ENCODE assay signal across 1 cellular context in the genomic region with DNA sequence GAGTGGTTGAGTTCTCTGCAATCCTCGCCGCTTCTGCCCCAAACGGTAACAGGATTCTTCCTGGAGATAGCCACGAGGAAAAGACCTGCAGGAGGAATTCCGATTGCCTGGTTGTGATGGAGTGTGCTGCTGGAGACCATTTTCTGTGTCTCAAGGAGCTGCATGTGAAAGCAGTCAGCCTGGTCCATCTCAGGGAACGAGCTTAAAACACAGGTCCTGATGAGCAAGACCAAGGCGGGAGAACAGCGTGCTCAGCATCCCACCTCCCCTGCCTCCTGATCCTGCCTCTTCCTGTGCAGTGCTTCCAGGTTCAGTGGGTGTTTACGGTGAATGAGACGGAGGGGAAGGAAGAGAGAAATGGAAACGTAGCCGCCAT.
TF ChIP-seq lines count a peak whose summit lies in the region.

No MANE protein-coding gene starts in this region.

TF ChIP-seq in H1, 55 proteins besides CTCF, POLR2A, EP300 and RAD21 (continued from another document):
- TF ChIP-seq, protein P1, sequence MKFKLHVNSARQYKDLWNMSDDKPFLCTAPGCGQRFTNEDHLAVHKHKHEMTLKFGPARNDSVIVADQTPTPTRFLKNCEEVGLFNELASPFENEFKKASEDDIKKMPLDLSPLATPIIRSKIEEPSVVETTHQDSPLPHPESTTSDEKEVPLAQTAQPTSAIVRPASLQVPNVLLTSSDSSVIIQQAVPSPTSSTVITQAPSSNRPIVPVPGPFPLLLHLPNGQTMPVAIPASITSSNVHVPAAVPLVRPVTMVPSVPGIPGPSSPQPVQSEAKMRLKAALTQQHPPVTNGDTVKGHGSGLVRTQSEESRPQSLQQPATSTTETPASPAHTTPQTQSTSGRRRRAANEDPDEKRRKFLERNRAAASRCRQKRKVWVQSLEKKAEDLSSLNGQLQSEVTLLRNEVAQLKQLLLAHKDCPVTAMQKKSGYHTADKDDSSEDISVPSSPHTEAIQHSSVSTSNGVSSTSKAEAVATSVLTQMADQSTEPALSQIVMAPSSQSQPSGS (IDR thresholded peaks at IDR 0.05; ENCODE audit: low read length), result no peak
- TF ChIP-seq RNF2 (IDR thresholded peaks at IDR 0.05; ENCODE audit: borderline replicate concordance, low read depth, low read length, missing control alignments, poor library complexity, severe bottlenecking) (no peak), TBP (IDR thresholded peaks at IDR 0.05; ENCODE audit: low read depth, low read length) (no peak), TAF1 (IDR thresholded peaks at IDR 0.05; ENCODE audit: low read depth, low read length) (no peak), SP2 (IDR thresholded peaks at IDR 0.05; ENCODE audit: low read length) (no peak), HDAC2 (IDR thresholded peaks at IDR 0.05; ENCODE audit: borderline replicate concordance in 1 of 2, low read depth in 2 of 2, low read length in 2 of 2) (no peak)
- TF ChIP-seq, protein P2, sequence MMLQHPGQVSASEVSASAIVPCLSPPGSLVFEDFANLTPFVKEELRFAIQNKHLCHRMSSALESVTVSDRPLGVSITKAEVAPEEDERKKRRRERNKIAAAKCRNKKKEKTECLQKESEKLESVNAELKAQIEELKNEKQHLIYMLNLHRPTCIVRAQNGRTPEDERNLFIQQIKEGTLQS (IDR thresholded peaks at IDR 0.05; ENCODE audit: insufficient read depth, low read depth, low read length), result no peak
